In genomic region chr15:69421498-69421897, GRCh38 we compare ENCODE assay signal across 18 cellular contexts. TPM values are rescaled to one million over a fixed set of nuclear protein-coding genes. Genes with fewer than 3 reads are reported as not detected.
DNase-seq lines count a peak whose midpoint lies in the region; ATAC-seq, FAIRE-seq and TF ChIP-seq lines count a peak whose summit lies in the region.
"Had no signal": no experiment of that assay in that cellular context is flagged by ENCODE, and none has a peak within 500 bp of the region (broad histone marks: within the 10 kb centered on the region; RNA-seq: fewer than 3 reads in every experiment).

No MANE protein-coding gene starts in this region.

- no peak overlapping the region for H3K4me3 Mint-ChIP-seq in astrocyte (ENCODE audit: unreplicated experiment)

- peaks cover 57% of the 10 kb centered on the region for H3K79me2 ChIP-seq in GM23248 (ENCODE audit: insufficient read depth)
- peaks cover 60% of the 10 kb centered on the region for H3K79me2 ChIP-seq in astrocyte (ENCODE audit: insufficient read depth, low read length)

- CTCF ChIA-PET in A549 (lab: Yijun Ruan, JAX) = interaction anchor here (0.5 to 0.9 kb wide), 2 partner anchors 11 to 43 kb away, joined by 3 read pairs; no protein-coding TSS in a partner anchor

- H3F3A ChIP-seq in GM23248 (ENCODE audit: insufficient read depth) = peaks cover 14% of the 10 kb centered on the region; the same call in 1 of the 2 replicates

- H3K36me3 Mint-ChIP-seq in astrocyte (ENCODE audit: low read depth, unreplicated experiment) = no peaks in the 10 kb centered on the region

- no peaks in the 10 kb centered on the region for H3K9me2 ChIP-seq in GM23248 (ENCODE audit: insufficient read depth)

- H3K27ac ChIP-seq in A549 (no peak overlapping the region), GM23248 (no peak overlapping the region), astrocyte (ENCODE audit: low read depth, low read length) (peak overlapping the region; percentile 10), heart right ventricle (no peak overlapping the region), right lobe of liver (no peak overlapping the region)

- TF ChIP-seq CTCF in A549 (IDR thresholded peaks at IDR 0.05) = no peak
- TF ChIP-seq CTCF in astrocyte (IDR thresholded peaks at IDR 0.05; ENCODE audit: insufficient read depth, low read depth, low read length) = no peak
- no peak for TF ChIP-seq CTCF in fibroblast of the aortic adventitia (IDR thresholded peaks at IDR 0.05; ENCODE audit: insufficient read depth, low read length)
- TF ChIP-seq CTCF in heart right ventricle (IDR thresholded peaks at IDR 0.05) = no peak
- no peak for TF ChIP-seq CTCF in right lobe of liver (IDR thresholded peaks at IDR 0.05)

- no peak for ATAC-seq in A549
- no peak for ATAC-seq in heart right ventricle
- no peak for ATAC-seq in right lobe of liver
- no peak for ATAC-seq in HG02571 (IDR thresholded peaks at IDR 0.05; ENCODE audit: unreplicated experiment)
- ATAC-seq in GM18498 (IDR thresholded peaks at IDR 0.05; ENCODE audit: unreplicated experiment) = no peak
- ATAC-seq: K562, Panc1 had no signal

- H3K27me3 ChIP-seq in GM23248 (replicated peaks; ENCODE audit: insufficient read depth) (no peaks in the 10 kb centered on the region), astrocyte (ENCODE audit: insufficient read depth, low read length) (no peaks in the 10 kb centered on the region), heart right ventricle (no peaks in the 10 kb centered on the region), right lobe of liver (no peaks in the 10 kb centered on the region)

- H3K4me1 ChIP-seq in A549 (peaks cover 4% of the 10 kb centered on the region; the same call in 2 of the 3 replicates), GM23248 (ENCODE audit: insufficient read depth) (peaks cover 22% of the 10 kb centered on the region), astrocyte (ENCODE audit: insufficient read depth, low read length) (peaks cover under 1% of the 10 kb centered on the region), heart right ventricle (no peaks in the 10 kb centered on the region), right lobe of liver (no peaks in the 10 kb centered on the region)

- peaks cover 11% of the 10 kb centered on the region for H3K36me3 ChIP-seq in GM23248 (ENCODE audit: low read depth)
- peaks cover 35% of the 10 kb centered on the region for H3K36me3 ChIP-seq in astrocyte (ENCODE audit: insufficient read depth, low read length)
- H3K36me3 ChIP-seq in heart right ventricle = peaks cover 0 to 48% (median 0%) of the 10 kb centered on the region in 9 donors
- no peaks in the 10 kb centered on the region for H3K36me3 ChIP-seq in right lobe of liver

- H4K20me1 ChIP-seq in GM23248 (ENCODE audit: insufficient read depth) (no peaks in the 10 kb centered on the region), astrocyte (ENCODE audit: insufficient read depth, low read length) (no peaks in the 10 kb centered on the region)

- no peaks in the 10 kb centered on the region for H3K9me3 Mint-ChIP-seq in astrocyte (ENCODE audit: unreplicated experiment)

- H3K4me2 ChIP-seq in A549 (no peak overlapping the region), GM23248 (ENCODE audit: unreplicated experiment) (no peak overlapping the region), astrocyte (ENCODE audit: low read length) (no peak overlapping the region)

- H3K4me1 Mint-ChIP-seq in astrocyte (ENCODE audit: low read depth, unreplicated experiment) = peaks cover 30% of the 10 kb centered on the region

- H3K9me3 ChIP-seq in A549 = no peaks in the 10 kb centered on the region
- no peaks in the 10 kb centered on the region for H3K9me3 ChIP-seq in GM23248 (ENCODE audit: low read depth)
- H3K9me3 ChIP-seq in astrocyte (ENCODE audit: insufficient read depth, low read depth, low read length) = no peaks in the 10 kb centered on the region
- H3K9me3 ChIP-seq in heart right ventricle = no peaks in the 10 kb centered on the region
- H3K9me3 ChIP-seq in right lobe of liver = no peaks in the 10 kb centered on the region
- H3K9me3 ChIP-seq: HAP-1 had no signal

- in situ Hi-C loops in GM23248 (cut with MboI) = no loop called here

- H2AFZ ChIP-seq in GM23248 = no peak overlapping the region
- H2AFZ ChIP-seq in astrocyte (ENCODE audit: low read depth, low read length) = no peak overlapping the region

- H3K4me3 ChIP-seq in A549 = no peak overlapping the region
- no peak overlapping the region for H3K4me3 ChIP-seq in GM23248
- H3K4me3 ChIP-seq in astrocyte (ENCODE audit: insufficient read depth, low read depth, low read length) = no peak overlapping the region
- no peak overlapping the region for H3K4me3 ChIP-seq in fibroblast of the aortic adventitia (ENCODE audit: low read depth, low read length)
- H3K4me3 ChIP-seq in heart right ventricle = no peak overlapping the region
- H3K4me3 ChIP-seq in right lobe of liver = no peak overlapping the region
- H3K4me3 ChIP-seq: HAP-1, K562 had no signal

- no peak for TF ChIP-seq POLR2A in A549 (IDR thresholded peaks at IDR 0.05; ENCODE audit: low read length)
- TF ChIP-seq POLR2A in right lobe of liver (IDR thresholded peaks at IDR 0.05) = no peak

- H3K27me3 Mint-ChIP-seq in astrocyte (ENCODE audit: low read depth, unreplicated experiment) = no peaks in the 10 kb centered on the region

- DNase-seq in A549 (ENCODE audit: low read depth in 1 of 2, low spot score in 1 of 2) = no peak
- peak; percentile 41 for DNase-seq in GM23248
- DNase-seq in astrocyte (ENCODE audit: low read depth) = peak; percentile 83
- peak; percentile 39 for DNase-seq in fibroblast of the aortic adventitia (ENCODE audit: low read depth)
- DNase-seq in heart right ventricle = no peak
- DNase-seq in right lobe of liver = no peak
- DNase-seq: 8988T, C1 segment of cervical spinal cord, NCI-H1092, NCI-H2107, NCI-H2227 treated with DMSO at 0.1 percent for 48 hours, NCI-H524 treated with DMSO at 0.1 percent for 48 hours, Right ventricle myocardium superior had no signal

- H3K9ac ChIP-seq in GM23248 (no peak overlapping the region), astrocyte (ENCODE audit: low read length) (no peak overlapping the region)

- FAIRE-seq in A549 (lab: Jason Lieb, UNC) (peak; percentile 92), astrocyte (lab: Jason Lieb, UNC) (no peak)
- FAIRE-seq: K562 had no signal

- no peak for TF ChIP-seq EP300 in A549 (IDR thresholded peaks at IDR 0.05)

- H3K27ac Mint-ChIP-seq in astrocyte (ENCODE audit: unreplicated experiment) = peak overlapping the region; percentile 6

- intact Hi-C loops in heart right ventricle (cut with DNase I) (no loop called here), right lobe of liver (cut with DNase I) (no loop called here)

- TF ChIP-seq RAD21 in A549 (conservative IDR thresholded peaks at IDR 0.05 in 1 of 2, IDR thresholded peaks at IDR 0.05 in 1 of 2) = no peak

- POLR2A ChIA-PET in A549 (lab: Yijun Ruan, JAX) = no interaction called here

TF ChIP-seq in A549, 52 proteins besides CTCF, POLR2A, EP300 and RAD21:
- TF ChIP-seq RNF2 (IDR thresholded peaks at IDR 0.05; ENCODE audit: borderline replicate concordance, low read depth) (no peak), RFX5 (IDR thresholded peaks at IDR 0.05) (no peak), NPAS2 (CRISPR knock-in tag; IDR thresholded peaks at IDR 0.05; ENCODE audit: borderline replicate concordance) (no peak), MAFK (IDR thresholded peaks at IDR 0.05; ENCODE audit: partially characterized antibody) (no peak)
TF ChIP-seq in A549: peak in this region for 0.

RNA-seq across cellular contexts. Expression of gene KIF23, which starts 7.3 kb away (rescaled TPM):
- 79.5 and 117 TPM in 2 replicates for polyA plus RNA-seq in A549 (2011; rRNA removed)
- 43.9 and 52.7 TPM in 2 replicates for polyA plus RNA-seq in A549 (2012; cell fraction: cytosol; rRNA removed)
- 63.8 and 90.2 TPM in 2 replicates for polyA plus RNA-seq in A549 (2012; cell fraction: nucleus; rRNA removed)
- polyA plus RNA-seq in A549 (2017; fragmentation: RNase III; extraction: RNeasy Plus Mini Kit Qiagen cat#74134 plus additional on column Dnase treatment) = 81.8 to 93.1 TPM (median 87.9 TPM) in 3 replicates
- polyA minus RNA-seq in A549 (2011; rRNA and poly(A)+ RNA removed) = 83.0 and 87.7 TPM in 2 replicates
- 29.3 and 29.4 TPM in 2 replicates for total RNA-seq in GM23248 (2014; rRNA removed; shearing (Covaris generic))
- polyA plus RNA-seq in GM23248 (2016; fragmentation: Nextera tagmentation; extraction: Ambion mirVana) = 27.6 and 28.8 TPM in 2 replicates
- total RNA-seq in astrocyte = 8.1 and 11.8 TPM in 2 replicates
- total RNA-seq in fibroblast of the aortic adventitia (ENCODE audit: low replicate concordance) = 4.0 and 48.6 TPM in 2 replicates
- 1 to 10 TPM in 5 of 10 donors, under 1 TPM in 5; 0.17 to 3.4 (median 0.83) TPM for total RNA-seq in heart right ventricle
- under 1 TPM; 0.22 to 0.32 TPM for polyA plus RNA-seq in heart right ventricle
- 1 to 10 TPM in 4 of 6 experiments, under 1 TPM in 2; 0.09 to 2.2 (median 1.2) TPM for total RNA-seq in right lobe of liver

RNA-seq across cellular contexts. Expression of gene RPLP1, which starts 31.1 kb away (rescaled TPM):
- 1,245 and 1,557 TPM in 2 replicates for polyA plus RNA-seq in A549 (2011; rRNA removed)
- 2,903 and 3,168 TPM in 2 replicates for polyA plus RNA-seq in A549 (2012; cell fraction: cytosol; rRNA removed)
- 1,317 and 1,797 TPM in 2 replicates for polyA plus RNA-seq in A549 (2012; cell fraction: nucleus; rRNA removed)
- polyA plus RNA-seq in A549 (2017; fragmentation: RNase III; extraction: RNeasy Plus Mini Kit Qiagen cat#74134 plus additional on column Dnase treatment) = 3,637 to 4,104 TPM (median 3,948 TPM) in 3 replicates
- 558 and 606 TPM in 2 replicates for polyA minus RNA-seq in A549 (2011; rRNA and poly(A)+ RNA removed)
- total RNA-seq in GM23248 (2014; rRNA removed; shearing (Covaris generic)) = 167 and 172 TPM in 2 replicates
- 952 and 963 TPM in 2 replicates for polyA plus RNA-seq in GM23248 (2016; fragmentation: Nextera tagmentation; extraction: Ambion mirVana)
- total RNA-seq in astrocyte = 1,331 and 1,465 TPM in 2 replicates
- 223 and 245 TPM in 2 replicates for total RNA-seq in fibroblast of the aortic adventitia (ENCODE audit: low replicate concordance)
- 1,000 to 10,000 TPM; 1,068 to 1,464 (median 1,266) TPM for total RNA-seq in heart right ventricle
- 1,000 to 10,000 TPM; 1,192 to 2,100 TPM for polyA plus RNA-seq in heart right ventricle
- 100 to 1,000 TPM; 164 to 536 (median 471) TPM for total RNA-seq in right lobe of liver

Comparison
In these comparisons a context has a peak if more than half of its experiments do, and no peak if none do; other contexts are left out.
1. DNase-seq: peak in GM23248 (single experiment), astrocyte (single experiment) and fibroblast of the aortic adventitia (single experiment); none in A549 (0 of 2), heart right ventricle (0 of 2) and right lobe of liver (0 of 3).